ENCODE assay signal across 18 cellular contexts in the genomic region with DNA sequence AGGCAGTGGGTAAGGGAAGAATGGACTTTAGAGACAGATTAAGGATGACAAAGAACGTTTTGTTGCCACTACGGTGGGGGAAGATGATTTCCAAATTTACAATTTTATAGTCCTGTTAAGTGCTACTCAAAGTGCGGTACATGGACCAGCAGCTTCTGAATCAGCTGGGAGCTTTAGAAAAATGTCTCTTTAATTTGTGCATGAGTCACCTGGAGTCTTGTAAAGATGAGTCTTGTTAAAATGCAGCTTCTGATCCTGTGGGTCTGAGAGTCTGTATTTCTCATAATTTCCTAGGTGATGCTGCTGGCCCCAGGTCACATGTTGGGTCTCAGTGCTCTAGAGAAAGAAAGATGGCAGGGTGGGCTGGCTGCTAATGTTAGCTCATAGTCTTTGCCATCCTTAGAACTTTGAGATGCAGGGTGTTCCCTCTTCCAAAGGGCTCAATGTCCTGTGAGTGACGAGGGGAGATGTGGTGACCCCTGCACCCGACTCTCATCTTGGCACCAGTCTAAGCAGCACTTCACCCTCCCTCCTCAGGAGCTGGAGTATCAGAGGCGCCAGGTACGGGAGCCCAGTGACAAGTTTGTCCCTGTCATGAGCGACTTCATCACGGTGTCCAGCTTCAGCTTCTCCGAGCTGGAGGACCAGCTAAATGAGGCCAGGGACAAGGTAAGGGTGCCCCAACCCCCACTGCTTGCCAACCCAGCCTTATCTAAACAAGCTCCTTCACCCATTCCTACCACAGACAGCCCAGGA.
"Had no signal": no experiment of that assay in that cellular context is flagged by ENCODE, and none has a peak within 500 bp of the region (broad histone marks: within the 10 kb centered on the region; RNA-seq: fewer than 3 reads in every experiment).

No MANE protein-coding gene starts in this region.

- ATAC-seq: activated CD8-positive, alpha-beta T cell treated with anti-CD3 and anti-CD28 coated beads for 36 hours; effector memory CD8-positive, alpha-beta T cell; left cardiac atrium; naive thymus-derived CD8-positive, alpha-beta T cell; pancreas had no signal

- DNase-seq: activated CD4-positive, alpha-beta T cell treated with anti-CD3 and anti-CD28 coated beads, Interleukin-2, amount 10 ng/mL, durations not matched to agents 24 days and 14 days; activated CD4-positive, CD25-positive, alpha-beta regulatory T cell; activated CD8-positive, alpha-beta T cell treated with anti-CD3 and anti-CD28 coated beads for 36 hours; activated naive CD4-positive, alpha-beta T cell treated with anti-CD3 and anti-CD28 coated beads, Interleukin-2, amount 10 ng/mL, durations not matched to agents 7 days and 5 days; cerebellar nuclear complex; effector memory CD8-positive, alpha-beta T cell; left cardiac atrium; mesenchymal stem cell; naive thymus-derived CD8-positive, alpha-beta T cell; pancreas; stimulated activated CD4-positive, alpha-beta T cell treated with anti-CD3 and anti-CD28 coated beads, Interleukin-12 subunit alpha, Interleukin-12 subunit beta, amount 100 ng/mL, for 4 hours; stimulated activated CD4-positive, alpha-beta T cell treated with anti-CD3 and anti-CD28 coated beads, Interleukin-1b, Interleukin-23, amount 100 ng/mL, for 48 hours; stimulated activated CD8-positive, alpha-beta memory T cell treated with anti-CD3 and anti-CD28 coated beads, Interleukin-4, amount 100 ng/mL, for 48 hours; stimulated activated naive CD4-positive, alpha-beta T cell; T-helper 1 cell; T-helper 9 cell had no signal

- H3K27ac ChIP-seq: breast epithelium, neutrophil, pancreas had no signal
